Comparison of ENCODE assay signal across 19 cellular contexts in the genomic region with DNA sequence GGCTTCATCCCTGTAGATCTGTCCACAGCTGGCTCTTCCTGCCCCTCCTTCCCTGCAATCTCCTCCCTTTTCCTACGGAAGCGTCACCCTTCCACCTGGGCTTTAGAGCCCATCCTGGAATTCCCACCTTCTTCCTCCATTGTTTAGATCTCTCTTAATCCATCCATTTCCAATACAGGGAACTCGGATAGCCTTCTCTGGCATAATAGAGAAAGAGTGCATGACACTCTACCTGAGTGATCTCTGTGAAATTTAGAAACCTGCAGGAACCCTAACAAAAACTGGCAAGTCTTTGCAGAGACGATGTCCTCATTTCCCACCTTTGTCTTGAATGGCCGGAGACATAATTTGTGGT. TPM values are rescaled to one million over a fixed set of nuclear protein-coding genes. Genes with fewer than 3 reads are reported as not detected.
DNase-seq lines count a peak whose midpoint lies in the region; ATAC-seq and TF ChIP-seq lines count a peak whose summit lies in the region.
"Had no signal": no experiment of that assay in that cellular context is flagged by ENCODE, and none has a peak within 500 bp of the region (broad histone marks: within the 10 kb centered on the region; RNA-seq: fewer than 3 reads in every experiment).

No MANE protein-coding gene starts in this region.

- H3K27ac ChIP-seq in AG04450 (ENCODE audit: low read depth, low read length): peak overlapping the region; percentile 77
- peak overlapping the region; percentile 90 for H3K27ac ChIP-seq in WERI-Rb-1
- peak overlapping the region; percentile 26 for H3K27ac ChIP-seq in fibroblast of lung (ENCODE audit: insufficient read depth, low read length)
- peak overlapping the region; percentile 95 for H3K27ac ChIP-seq in stomach smooth muscle (ENCODE audit: low read length)
- H3K27ac ChIP-seq: GM23248, SJSA1 had no signal

- H3K4me3 ChIP-seq in AG04450 (ENCODE audit: low read depth, low read length) (no peak overlapping the region), WERI-Rb-1 (ENCODE audit: low read depth, low read length) (no peak overlapping the region), fibroblast of lung (replicated peaks in 1 of 4; ENCODE audit: control extremely low read depth in 1 of 4, insufficient read depth in 1 of 4, low read depth in 3 of 4, low read length in 4 of 4) (no peak overlapping the region), stomach smooth muscle (ENCODE audit: low read length in 2 of 2) (no peak overlapping the region)
- H3K4me3 ChIP-seq: GM23248, SJSA1 had no signal

- no peaks in the 10 kb centered on the region for H3K27me3 ChIP-seq in AG04450 (ENCODE audit: control insufficient read depth, insufficient read depth, low read length)
- no peaks in the 10 kb centered on the region for H3K27me3 ChIP-seq in WERI-Rb-1 (ENCODE audit: insufficient read depth, low read depth, severe bottlenecking)
- H3K27me3 ChIP-seq in fibroblast of lung (ENCODE audit: control insufficient read depth, insufficient read depth, low read length): no peaks in the 10 kb centered on the region
- H3K27me3 ChIP-seq in stomach smooth muscle (ENCODE audit: control insufficient read depth in 1 of 2, insufficient read depth in 2 of 2, low read length in 2 of 2): no peaks in the 10 kb centered on the region
- H3K27me3 ChIP-seq: SJSA1 had no signal

- H3K36me3 ChIP-seq in WERI-Rb-1 (no peaks in the 10 kb centered on the region), fibroblast of lung (ENCODE audit: control insufficient read depth, insufficient read depth, low read length) (peaks cover 5% of the 10 kb centered on the region), stomach smooth muscle (ENCODE audit: control insufficient read depth in 2 of 2, insufficient read depth in 2 of 2, low read length in 2 of 2) (peaks cover 0 to 2% of the 10 kb centered on the region in 2 donors)

- DNase-seq in AG04450 (ENCODE audit: low read depth, low spot score) (no peak), WERI-Rb-1 (no peak), fibroblast of lung (ENCODE audit: low read depth in 2 of 2) (no peak), GM19240 (ENCODE audit: insufficient read length, low spot score) (no peak)
- DNase-seq: activated CD4-positive, alpha-beta T cell treated with anti-CD3 and anti-CD28 coated beads, Interleukin-2, amount 50 U/mL, for 4 hours; amniotic stem cell; CD8-positive, alpha-beta memory T cell; DMS79; effector memory CD4-positive, alpha-beta T cell; NCI-H187 treated with DMSO at 0.1 percent for 48 hours; NCI-H345; stimulated activated CD4-positive, alpha-beta T cell treated with anti-CD3 and anti-CD28 coated beads, Interleukin-12 subunit alpha, Interleukin-12 subunit beta, amount 100 ng/mL, for 4 hours; T-helper 17 cell had no signal

- POLR2A ChIA-PET in AG04450 (lab: Yijun Ruan, JAX): no interaction called here

- H3K9ac ChIP-seq in fibroblast of lung (ENCODE audit: insufficient read depth, low read length) (no peak overlapping the region), stomach smooth muscle (ENCODE audit: low read length in 2 of 2) (no peak overlapping the region)
- H3K9ac ChIP-seq: GM23248 had no signal

- no peaks in the 10 kb centered on the region for H4K20me1 ChIP-seq in fibroblast of lung (ENCODE audit: control insufficient read depth, extremely low read depth, insufficient read depth, low read length)

- H3K4me2 ChIP-seq in fibroblast of lung (ENCODE audit: extremely low read depth, insufficient read depth, low read length): no peak overlapping the region

- H2AFZ ChIP-seq in fibroblast of lung (ENCODE audit: low read length): no peak overlapping the region
- H2AFZ ChIP-seq: GM23248 had no signal

- H3K9me3 ChIP-seq in AG04450 (ENCODE audit: control insufficient read depth, insufficient read depth, low read length) (no peaks in the 10 kb centered on the region; the same call in 1 of the 2 replicates), WERI-Rb-1 (ENCODE audit: severe bottlenecking) (peaks cover 5% of the 10 kb centered on the region), fibroblast of lung (ENCODE audit: control insufficient read depth, insufficient read depth, low read depth, low read length) (no peaks in the 10 kb centered on the region), stomach smooth muscle (ENCODE audit: control insufficient read depth in 2 of 2, low read length in 2 of 2) (no peaks in the 10 kb centered on the region)

- ATAC-seq in GM21723 (IDR thresholded peaks at IDR 0.05; ENCODE audit: unreplicated experiment) (no peak), HG02970 (IDR thresholded peaks at IDR 0.05; ENCODE audit: low FRiP score, unreplicated experiment) (no peak)
- ATAC-seq: PC-3, T-helper 17 cell had no signal

- CTCF ChIA-PET in AG04450 (lab: Charles Lee): interaction anchor here (1.2 to 1.3 kb wide), 2 partner anchors 48 to 132 kb away, joined by 3 to 6 read pairs; no protein-coding TSS in a partner anchor

- no peak for TF ChIP-seq CTCF in AG04450 (IDR thresholded peaks at IDR 0.05; ENCODE audit: low read depth, low read length)
- no peak for TF ChIP-seq CTCF in WERI-Rb-1 (IDR thresholded peaks at IDR 0.05; ENCODE audit: low read depth, low read length)
- no peak for TF ChIP-seq CTCF in fibroblast of lung (conservative IDR thresholded peaks at IDR 0.05 in 1 of 2, IDR thresholded peaks at IDR 0.05 in 1 of 2; ENCODE audit: low read depth in 1 of 2, low read length in 2 of 2)

- no peaks in the 10 kb centered on the region for H3K79me2 ChIP-seq in fibroblast of lung (ENCODE audit: control insufficient read depth, insufficient read depth, low read length)

- H3K4me1 ChIP-seq in fibroblast of lung (ENCODE audit: control insufficient read depth, extremely low read depth, insufficient read depth, low read length) (peaks cover 33% of the 10 kb centered on the region), stomach smooth muscle (ENCODE audit: control insufficient read depth, insufficient read depth, low read length) (peaks cover 68% of the 10 kb centered on the region)

RNA-seq across cellular contexts. Expression of gene ABTB1, which starts 27.2 kb away (rescaled TPM):
- polyA plus RNA-seq in AG04450 (2011; rRNA removed) (15.5 and 19.5 TPM in 2 replicates), fibroblast of lung (7.9 and 11.8 TPM in 2 replicates)
- polyA minus RNA-seq in AG04450 (2011; rRNA and poly(A)+ RNA removed): 22.1 and 30.5 TPM in 2 replicates
- 8.2 and 15.5 TPM in 2 replicates for total RNA-seq in fibroblast of lung
- polyA plus RNA-seq in fibroblast of lung (2012): 10.2 and 12.5 TPM in 2 replicates
- 16.0 and 39.9 TPM in 2 replicates for polyA minus RNA-seq in fibroblast of lung (ENCODE audit: low replicate concordance)

Comparison
In these comparisons a context has a peak if more than half of its experiments do, and no peak if none do; other contexts are left out.
1. H3K27ac ChIP-seq: peak in every context shown above with its lines; median percentile 95 in stomach smooth muscle; 90 in WERI-Rb-1; 77 in AG04450; 26 in fibroblast of lung.